In the genomic region with DNA sequence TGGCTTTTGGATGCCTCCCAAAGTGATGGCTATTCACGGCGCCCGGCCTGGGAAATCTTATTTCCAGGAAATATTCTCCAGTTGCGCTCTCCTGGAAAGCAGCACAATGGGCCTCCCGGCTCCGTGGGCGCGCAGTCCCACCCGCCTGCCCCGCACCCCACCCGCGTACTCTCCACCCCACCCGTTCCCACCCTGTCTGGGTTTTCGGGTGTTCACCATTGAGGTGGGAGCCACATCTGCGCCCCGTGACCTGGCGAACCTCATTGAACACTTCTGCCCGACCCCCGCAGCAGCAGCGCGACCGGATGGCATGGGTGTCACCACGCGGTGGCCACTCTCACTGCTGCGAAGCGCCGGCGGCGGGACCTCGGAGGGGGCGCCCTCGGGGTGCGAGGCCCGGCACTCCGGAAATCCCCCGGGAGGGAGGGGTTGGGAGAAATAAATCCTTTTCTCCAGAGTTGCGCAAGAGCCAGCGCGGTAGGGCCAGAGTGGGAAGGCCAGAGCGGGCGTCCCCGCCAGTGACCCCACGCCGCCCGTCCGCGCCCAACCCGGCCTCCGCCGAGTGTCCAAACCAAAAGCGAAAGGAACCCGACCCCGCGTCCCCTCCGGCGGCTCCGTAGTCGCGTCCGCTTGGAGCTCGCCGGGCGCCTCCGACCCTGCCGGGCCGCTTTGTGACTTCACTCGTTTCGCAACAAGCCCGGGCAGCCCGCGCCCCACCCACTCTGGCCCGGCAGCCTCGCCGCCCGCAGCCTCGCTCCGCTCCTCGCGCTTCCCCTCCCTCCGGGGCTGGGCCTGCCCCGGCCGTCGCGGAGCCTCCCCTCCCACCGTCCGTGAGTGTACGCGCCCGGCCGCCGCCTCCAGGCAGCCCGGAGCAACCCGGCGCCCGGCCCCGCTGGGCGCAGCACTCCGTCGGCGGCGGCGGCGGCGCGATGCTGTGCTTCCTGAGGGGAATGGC, we compare ENCODE assay signal across 1 cellular context.
A peak's percentile ranks its signal among the peaks of the same experiment; 100 is the strongest.
TF ChIP-seq lines count a peak whose summit lies in the region.

A gene with protein sequence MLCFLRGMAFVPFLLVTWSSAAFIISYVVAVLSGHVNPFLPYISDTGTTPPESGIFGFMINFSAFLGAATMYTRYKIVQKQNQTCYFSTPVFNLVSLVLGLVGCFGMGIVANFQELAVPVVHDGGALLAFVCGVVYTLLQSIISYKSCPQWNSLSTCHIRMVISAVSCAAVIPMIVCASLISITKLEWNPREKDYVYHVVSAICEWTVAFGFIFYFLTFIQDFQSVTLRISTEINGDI (plus strand): TSS at position 720 of the 955 bp plus-strand sequence. CDS start 210 bp downstream, at position 930.

TF ChIP-seq in K562, 482 proteins besides CTCF, POLR2A, EP300 and RAD21 (continued from another document and continues in another):
- TF ChIP-seq, protein P1, sequence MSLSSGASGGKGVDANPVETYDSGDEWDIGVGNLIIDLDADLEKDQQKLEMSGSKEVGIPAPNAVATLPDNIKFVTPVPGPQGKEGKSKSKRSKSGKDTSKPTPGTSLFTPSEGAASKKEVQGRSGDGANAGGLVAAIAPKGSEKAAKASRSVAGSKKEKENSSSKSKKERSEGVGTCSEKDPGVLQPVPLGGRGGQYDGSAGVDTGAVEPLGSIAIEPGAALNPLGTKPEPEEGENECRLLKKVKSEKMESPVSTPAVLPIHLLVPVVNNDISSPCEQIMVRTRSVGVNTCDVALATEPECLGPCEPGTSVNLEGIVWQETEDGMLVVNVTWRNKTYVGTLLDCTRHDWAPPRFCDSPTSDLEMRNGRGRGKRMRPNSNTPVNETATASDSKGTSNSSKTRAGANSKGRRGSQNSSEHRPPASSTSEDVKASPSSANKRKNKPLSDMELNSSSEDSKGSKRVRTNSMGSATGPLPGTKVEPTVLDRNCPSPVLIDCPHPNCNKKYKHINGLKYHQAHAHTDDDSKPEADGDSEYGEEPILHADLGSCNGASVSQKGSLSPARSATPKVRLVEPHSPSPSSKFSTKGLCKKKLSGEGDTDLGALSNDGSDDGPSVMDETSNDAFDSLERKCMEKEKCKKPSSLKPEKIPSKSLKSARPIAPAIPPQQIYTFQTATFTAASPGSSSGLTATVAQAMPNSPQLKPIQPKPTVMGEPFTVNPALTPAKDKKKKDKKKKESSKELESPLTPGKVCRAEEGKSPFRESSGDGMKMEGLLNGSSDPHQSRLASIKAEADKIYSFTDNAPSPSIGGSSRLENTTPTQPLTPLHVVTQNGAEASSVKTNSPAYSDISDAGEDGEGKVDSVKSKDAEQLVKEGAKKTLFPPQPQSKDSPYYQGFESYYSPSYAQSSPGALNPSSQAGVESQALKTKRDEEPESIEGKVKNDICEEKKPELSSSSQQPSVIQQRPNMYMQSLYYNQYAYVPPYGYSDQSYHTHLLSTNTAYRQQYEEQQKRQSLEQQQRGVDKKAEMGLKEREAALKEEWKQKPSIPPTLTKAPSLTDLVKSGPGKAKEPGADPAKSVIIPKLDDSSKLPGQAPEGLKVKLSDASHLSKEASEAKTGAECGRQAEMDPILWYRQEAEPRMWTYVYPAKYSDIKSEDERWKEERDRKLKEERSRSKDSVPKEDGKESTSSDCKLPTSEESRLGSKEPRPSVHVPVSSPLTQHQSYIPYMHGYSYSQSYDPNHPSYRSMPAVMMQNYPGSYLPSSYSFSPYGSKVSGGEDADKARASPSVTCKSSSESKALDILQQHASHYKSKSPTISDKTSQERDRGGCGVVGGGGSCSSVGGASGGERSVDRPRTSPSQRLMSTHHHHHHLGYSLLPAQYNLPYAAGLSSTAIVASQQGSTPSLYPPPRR (CRISPR knock-in tag; IDR thresholded peaks at IDR 0.05; ENCODE audit: borderline replicate concordance): no peak
- TF ChIP-seq CBFA2T3 (IDR thresholded peaks at IDR 0.05) (no peak), BACH1 (tag; IDR thresholded peaks at IDR 0.05) (no peak), BRD9 (IDR thresholded peaks at IDR 0.05; ENCODE audit: low read depth, partially characterized antibody) (no peak), RBM34 (IDR thresholded peaks at IDR 0.05; ENCODE audit: borderline replicate concordance, insufficient read depth, low read length) (no peak), FOXK2 (conservative IDR thresholded peaks at IDR 0.05 in 1 of 2, IDR thresholded peaks at IDR 0.05 in 1 of 2; ENCODE audit: low read depth in 2 of 2) (peak; percentile 47 to 93; a peak in 2 of 4 replicates), CBX1 (IDR thresholded peaks at IDR 0.05; ENCODE audit: low read depth) (peak; percentile 88), FOS (IDR thresholded peaks at IDR 0.05; ENCODE audit: extremely low read depth, insufficient read length) (no peak), ZNF316 (IDR thresholded peaks at IDR 0.05) (no peak), ZNF133 (CRISPR knock-in tag; IDR thresholded peaks at IDR 0.05) (no peak), PHTF2 (CRISPR knock-in tag; IDR thresholded peaks at IDR 0.05) (no peak), ZNF644 (tag; IDR thresholded peaks at IDR 0.05; ENCODE audit: low read depth) (no peak), HIVEP1 (CRISPR knock-in tag; IDR thresholded peaks at IDR 0.05) (no peak), BDP1 (IDR thresholded peaks at IDR 0.05; ENCODE audit: insufficient read depth, insufficient read length) (no peak), EWSR1 (IDR thresholded peaks at IDR 0.05; ENCODE audit: borderline replicate concordance, low read depth, partially characterized antibody) (no peak), GABPA (tag; conservative IDR thresholded peaks at IDR 0.05; ENCODE audit: low read depth) (peak; percentile 56), ZNF311 (CRISPR knock-in tag; IDR thresholded peaks at IDR 0.05) (no peak), KDM5B (IDR thresholded peaks at IDR 0.05; ENCODE audit: insufficient replicate concordance, low read depth, low read length) (peak; percentile 56), ZSCAN29 (IDR thresholded peaks at IDR 0.05) (no peak), GTF2E2 (tag; IDR thresholded peaks at IDR 0.05) (0 out of 2 replicates have a peak, but pooled peaks have one; percentile 16), ARID1B (IDR thresholded peaks at IDR 0.05) (peak; percentile 34; the same call in 1 of the 2 replicates)
- TF ChIP-seq, protein P2, sequence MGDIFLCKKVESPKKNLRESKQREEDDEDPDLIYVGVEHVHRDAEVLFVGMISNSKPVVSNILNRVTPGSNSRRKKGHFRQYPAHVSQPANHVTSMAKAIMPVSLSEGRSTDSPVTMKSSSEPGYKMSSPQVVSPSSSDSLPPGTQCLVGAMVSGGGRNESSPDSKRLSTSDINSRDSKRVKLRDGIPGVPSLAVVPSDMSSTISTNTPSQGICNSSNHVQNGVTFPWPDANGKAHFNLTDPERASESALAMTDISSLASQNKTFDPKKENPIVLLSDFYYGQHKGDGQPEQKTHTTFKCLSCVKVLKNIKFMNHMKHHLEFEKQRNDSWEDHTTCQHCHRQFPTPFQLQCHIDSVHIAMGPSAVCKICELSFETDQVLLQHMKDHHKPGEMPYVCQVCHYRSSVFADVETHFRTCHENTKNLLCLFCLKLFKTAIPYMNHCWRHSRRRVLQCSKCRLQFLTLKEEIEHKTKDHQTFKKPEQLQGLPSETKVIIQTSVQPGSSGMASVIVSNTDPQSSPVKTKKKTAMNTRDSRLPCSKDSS (IDR thresholded peaks at IDR 0.05; ENCODE audit: low read depth, partially characterized antibody): no peak
- TF ChIP-seq, protein P3, sequence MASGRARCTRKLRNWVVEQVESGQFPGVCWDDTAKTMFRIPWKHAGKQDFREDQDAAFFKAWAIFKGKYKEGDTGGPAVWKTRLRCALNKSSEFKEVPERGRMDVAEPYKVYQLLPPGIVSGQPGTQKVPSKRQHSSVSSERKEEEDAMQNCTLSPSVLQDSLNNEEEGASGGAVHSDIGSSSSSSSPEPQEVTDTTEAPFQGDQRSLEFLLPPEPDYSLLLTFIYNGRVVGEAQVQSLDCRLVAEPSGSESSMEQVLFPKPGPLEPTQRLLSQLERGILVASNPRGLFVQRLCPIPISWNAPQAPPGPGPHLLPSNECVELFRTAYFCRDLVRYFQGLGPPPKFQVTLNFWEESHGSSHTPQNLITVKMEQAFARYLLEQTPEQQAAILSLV (tag; IDR thresholded peaks at IDR 0.05): peak; percentile 80
- TF ChIP-seq, protein P4, sequence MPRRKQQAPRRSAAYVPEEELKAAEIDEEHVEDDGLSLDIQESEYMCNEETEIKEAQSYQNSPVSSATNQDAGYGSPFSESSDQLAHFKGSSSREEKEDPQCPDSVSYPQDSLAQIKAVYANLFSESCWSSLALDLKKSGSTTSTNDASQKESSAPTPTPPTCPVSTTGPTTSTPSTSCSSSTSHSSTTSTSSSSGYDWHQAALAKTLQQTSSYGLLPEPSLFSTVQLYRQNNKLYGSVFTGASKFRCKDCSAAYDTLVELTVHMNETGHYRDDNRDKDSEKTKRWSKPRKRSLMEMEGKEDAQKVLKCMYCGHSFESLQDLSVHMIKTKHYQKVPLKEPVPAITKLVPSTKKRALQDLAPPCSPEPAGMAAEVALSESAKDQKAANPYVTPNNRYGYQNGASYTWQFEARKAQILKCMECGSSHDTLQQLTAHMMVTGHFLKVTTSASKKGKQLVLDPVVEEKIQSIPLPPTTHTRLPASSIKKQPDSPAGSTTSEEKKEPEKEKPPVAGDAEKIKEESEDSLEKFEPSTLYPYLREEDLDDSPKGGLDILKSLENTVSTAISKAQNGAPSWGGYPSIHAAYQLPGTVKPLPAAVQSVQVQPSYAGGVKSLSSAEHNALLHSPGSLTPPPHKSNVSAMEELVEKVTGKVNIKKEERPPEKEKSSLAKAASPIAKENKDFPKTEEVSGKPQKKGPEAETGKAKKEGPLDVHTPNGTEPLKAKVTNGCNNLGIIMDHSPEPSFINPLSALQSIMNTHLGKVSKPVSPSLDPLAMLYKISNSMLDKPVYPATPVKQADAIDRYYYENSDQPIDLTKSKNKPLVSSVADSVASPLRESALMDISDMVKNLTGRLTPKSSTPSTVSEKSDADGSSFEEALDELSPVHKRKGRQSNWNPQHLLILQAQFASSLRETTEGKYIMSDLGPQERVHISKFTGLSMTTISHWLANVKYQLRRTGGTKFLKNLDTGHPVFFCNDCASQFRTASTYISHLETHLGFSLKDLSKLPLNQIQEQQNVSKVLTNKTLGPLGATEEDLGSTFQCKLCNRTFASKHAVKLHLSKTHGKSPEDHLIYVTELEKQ (CRISPR knock-in tag; IDR thresholded peaks at IDR 0.05): no peak
- TF ChIP-seq, protein P5, sequence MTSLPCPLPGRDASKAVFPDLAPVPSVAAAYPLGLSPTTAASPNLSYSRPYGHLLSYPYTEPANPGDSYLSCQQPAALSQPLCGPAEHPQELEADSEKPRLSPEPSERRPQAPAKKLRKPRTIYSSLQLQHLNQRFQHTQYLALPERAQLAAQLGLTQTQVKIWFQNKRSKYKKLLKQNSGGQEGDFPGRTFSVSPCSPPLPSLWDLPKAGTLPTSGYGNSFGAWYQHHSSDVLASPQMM (CRISPR knock-in tag; IDR thresholded peaks at IDR 0.05): no peak
- TF ChIP-seq, protein P6, sequence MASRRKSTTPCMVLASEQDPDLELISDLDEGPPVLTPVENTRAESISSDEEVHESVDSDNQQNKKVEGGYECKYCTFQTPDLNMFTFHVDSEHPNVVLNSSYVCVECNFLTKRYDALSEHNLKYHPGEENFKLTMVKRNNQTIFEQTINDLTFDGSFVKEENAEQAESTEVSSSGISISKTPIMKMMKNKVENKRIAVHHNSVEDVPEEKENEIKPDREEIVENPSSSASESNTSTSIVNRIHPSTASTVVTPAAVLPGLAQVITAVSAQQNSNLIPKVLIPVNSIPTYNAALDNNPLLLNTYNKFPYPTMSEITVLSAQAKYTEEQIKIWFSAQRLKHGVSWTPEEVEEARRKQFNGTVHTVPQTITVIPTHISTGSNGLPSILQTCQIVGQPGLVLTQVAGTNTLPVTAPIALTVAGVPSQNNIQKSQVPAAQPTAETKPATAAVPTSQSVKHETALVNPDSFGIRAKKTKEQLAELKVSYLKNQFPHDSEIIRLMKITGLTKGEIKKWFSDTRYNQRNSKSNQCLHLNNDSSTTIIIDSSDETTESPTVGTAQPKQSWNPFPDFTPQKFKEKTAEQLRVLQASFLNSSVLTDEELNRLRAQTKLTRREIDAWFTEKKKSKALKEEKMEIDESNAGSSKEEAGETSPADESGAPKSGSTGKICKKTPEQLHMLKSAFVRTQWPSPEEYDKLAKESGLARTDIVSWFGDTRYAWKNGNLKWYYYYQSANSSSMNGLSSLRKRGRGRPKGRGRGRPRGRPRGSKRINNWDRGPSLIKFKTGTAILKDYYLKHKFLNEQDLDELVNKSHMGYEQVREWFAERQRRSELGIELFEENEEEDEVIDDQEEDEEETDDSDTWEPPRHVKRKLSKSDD (conservative IDR thresholded peaks at IDR 0.05; ENCODE audit: low read length): no peak
- TF ChIP-seq, protein P7, sequence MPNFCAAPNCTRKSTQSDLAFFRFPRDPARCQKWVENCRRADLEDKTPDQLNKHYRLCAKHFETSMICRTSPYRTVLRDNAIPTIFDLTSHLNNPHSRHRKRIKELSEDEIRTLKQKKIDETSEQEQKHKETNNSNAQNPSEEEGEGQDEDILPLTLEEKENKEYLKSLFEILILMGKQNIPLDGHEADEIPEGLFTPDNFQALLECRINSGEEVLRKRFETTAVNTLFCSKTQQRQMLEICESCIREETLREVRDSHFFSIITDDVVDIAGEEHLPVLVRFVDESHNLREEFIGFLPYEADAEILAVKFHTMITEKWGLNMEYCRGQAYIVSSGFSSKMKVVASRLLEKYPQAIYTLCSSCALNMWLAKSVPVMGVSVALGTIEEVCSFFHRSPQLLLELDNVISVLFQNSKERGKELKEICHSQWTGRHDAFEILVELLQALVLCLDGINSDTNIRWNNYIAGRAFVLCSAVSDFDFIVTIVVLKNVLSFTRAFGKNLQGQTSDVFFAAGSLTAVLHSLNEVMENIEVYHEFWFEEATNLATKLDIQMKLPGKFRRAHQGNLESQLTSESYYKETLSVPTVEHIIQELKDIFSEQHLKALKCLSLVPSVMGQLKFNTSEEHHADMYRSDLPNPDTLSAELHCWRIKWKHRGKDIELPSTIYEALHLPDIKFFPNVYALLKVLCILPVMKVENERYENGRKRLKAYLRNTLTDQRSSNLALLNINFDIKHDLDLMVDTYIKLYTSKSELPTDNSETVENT (CRISPR knock-in tag; IDR thresholded peaks at IDR 0.05): peak; percentile 58; the same call in 1 of the 2 replicates
- TF ChIP-seq, protein P8, sequence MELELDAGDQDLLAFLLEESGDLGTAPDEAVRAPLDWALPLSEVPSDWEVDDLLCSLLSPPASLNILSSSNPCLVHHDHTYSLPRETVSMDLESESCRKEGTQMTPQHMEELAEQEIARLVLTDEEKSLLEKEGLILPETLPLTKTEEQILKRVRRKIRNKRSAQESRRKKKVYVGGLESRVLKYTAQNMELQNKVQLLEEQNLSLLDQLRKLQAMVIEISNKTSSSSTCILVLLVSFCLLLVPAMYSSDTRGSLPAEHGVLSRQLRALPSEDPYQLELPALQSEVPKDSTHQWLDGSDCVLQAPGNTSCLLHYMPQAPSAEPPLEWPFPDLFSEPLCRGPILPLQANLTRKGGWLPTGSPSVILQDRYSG (tag; conservative IDR thresholded peaks at IDR 0.05; ENCODE audit: low read depth): 0 out of 2 replicates have a peak, but pooled peaks have one; percentile 40
